In genomic region chr1:43968348-43968948, GRCh38 we compare ENCODE assay signal across 1 cellular context.
TF ChIP-seq lines count a peak whose summit lies in the region.

No MANE protein-coding gene starts in this region.

TF ChIP-seq in HepG2, 621 proteins besides CTCF, POLR2A, EP300 and RAD21 (continued from another document and continues in another):
- TF ChIP-seq, protein P1, sequence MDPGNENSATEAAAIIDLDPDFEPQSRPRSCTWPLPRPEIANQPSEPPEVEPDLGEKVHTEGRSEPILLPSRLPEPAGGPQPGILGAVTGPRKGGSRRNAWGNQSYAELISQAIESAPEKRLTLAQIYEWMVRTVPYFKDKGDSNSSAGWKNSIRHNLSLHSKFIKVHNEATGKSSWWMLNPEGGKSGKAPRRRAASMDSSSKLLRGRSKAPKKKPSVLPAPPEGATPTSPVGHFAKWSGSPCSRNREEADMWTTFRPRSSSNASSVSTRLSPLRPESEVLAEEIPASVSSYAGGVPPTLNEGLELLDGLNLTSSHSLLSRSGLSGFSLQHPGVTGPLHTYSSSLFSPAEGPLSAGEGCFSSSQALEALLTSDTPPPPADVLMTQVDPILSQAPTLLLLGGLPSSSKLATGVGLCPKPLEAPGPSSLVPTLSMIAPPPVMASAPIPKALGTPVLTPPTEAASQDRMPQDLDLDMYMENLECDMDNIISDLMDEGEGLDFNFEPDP (CRISPR knock-in tag; conservative IDR thresholded peaks at IDR 0.05), result no peak
- no peak for TF ChIP-seq EZH2 (conservative IDR thresholded peaks at IDR 0.05; ENCODE audit: low read depth, low read length)
- TF ChIP-seq, protein P2, sequence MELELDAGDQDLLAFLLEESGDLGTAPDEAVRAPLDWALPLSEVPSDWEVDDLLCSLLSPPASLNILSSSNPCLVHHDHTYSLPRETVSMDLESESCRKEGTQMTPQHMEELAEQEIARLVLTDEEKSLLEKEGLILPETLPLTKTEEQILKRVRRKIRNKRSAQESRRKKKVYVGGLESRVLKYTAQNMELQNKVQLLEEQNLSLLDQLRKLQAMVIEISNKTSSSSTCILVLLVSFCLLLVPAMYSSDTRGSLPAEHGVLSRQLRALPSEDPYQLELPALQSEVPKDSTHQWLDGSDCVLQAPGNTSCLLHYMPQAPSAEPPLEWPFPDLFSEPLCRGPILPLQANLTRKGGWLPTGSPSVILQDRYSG (CRISPR knock-in tag; IDR thresholded peaks at IDR 0.05), result no peak
- no peak for TF ChIP-seq ZNF589 (CRISPR knock-in tag; conservative IDR thresholded peaks at IDR 0.05)
- no peak for TF ChIP-seq ZSCAN29 (CRISPR knock-in tag; conservative IDR thresholded peaks at IDR 0.05)
- TF ChIP-seq, protein P3, sequence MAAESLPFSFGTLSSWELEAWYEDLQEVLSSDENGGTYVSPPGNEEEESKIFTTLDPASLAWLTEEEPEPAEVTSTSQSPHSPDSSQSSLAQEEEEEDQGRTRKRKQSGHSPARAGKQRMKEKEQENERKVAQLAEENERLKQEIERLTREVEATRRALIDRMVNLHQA (CRISPR knock-in tag; IDR thresholded peaks at IDR 0.05), result no peak
- no peak for TF ChIP-seq DMAP1 (CRISPR knock-in tag; IDR thresholded peaks at IDR 0.05)
- TF ChIP-seq ZHX2 (IDR thresholded peaks at IDR 0.05; ENCODE audit: low read depth), result no peak
- TF ChIP-seq ZHX2 (CRISPR knock-in tag; IDR thresholded peaks at IDR 0.05; ENCODE audit: borderline replicate concordance), result no peak
- peak; percentile 76; the same call in 1 of the 2 replicates for TF ChIP-seq WIZ (CRISPR knock-in tag; IDR thresholded peaks at IDR 0.05)
- TF ChIP-seq MIER2 (CRISPR knock-in tag; IDR thresholded peaks at IDR 0.05), result peak; percentile 97
- no peak for TF ChIP-seq PAF1 (CRISPR knock-in tag; IDR thresholded peaks at IDR 0.05)
- no peak for TF ChIP-seq ZNF329 (CRISPR knock-in tag; IDR thresholded peaks at IDR 0.05; ENCODE audit: low read depth)
- TF ChIP-seq THAP11 (CRISPR knock-in tag; IDR thresholded peaks at IDR 0.05), result peak; percentile 72
- TF ChIP-seq, protein P4, sequence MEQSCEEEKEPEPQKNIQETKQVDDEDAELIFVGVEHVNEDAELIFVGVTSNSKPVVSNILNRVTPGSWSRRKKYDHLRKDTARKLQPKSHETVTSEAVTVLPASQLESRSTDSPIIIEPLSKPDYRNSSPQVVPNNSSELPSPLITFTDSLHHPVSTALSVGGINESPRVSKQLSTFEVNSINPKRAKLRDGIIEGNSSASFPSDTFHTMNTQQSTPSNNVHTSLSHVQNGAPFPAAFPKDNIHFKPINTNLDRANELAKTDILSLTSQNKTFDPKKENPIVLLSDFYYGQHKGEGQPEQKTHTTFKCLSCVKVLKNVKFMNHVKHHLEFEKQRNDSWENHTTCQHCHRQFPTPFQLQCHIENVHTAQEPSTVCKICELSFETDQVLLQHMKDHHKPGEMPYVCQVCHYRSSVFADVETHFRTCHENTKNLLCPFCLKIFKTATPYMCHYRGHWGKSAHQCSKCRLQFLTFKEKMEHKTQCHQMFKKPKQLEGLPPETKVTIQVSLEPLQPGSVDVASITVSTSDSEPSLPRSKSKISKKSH (CRISPR knock-in tag; IDR thresholded peaks at IDR 0.05; ENCODE audit: borderline replicate concordance), result no peak
- no peak for TF ChIP-seq GLI4 (CRISPR knock-in tag; IDR thresholded peaks at IDR 0.05; ENCODE audit: borderline replicate concordance)
- TF ChIP-seq SP1 (IDR thresholded peaks at IDR 0.05), result no peak
- TF ChIP-seq SP1 (CRISPR knock-in tag; IDR thresholded peaks at IDR 0.05), result no peak
- no peak for TF ChIP-seq KMT2B (CRISPR knock-in tag; IDR thresholded peaks at IDR 0.05)
- no peak for TF ChIP-seq HNF4G (IDR thresholded peaks at IDR 0.05; ENCODE audit: borderline replicate concordance, low read depth, low read length)
- TF ChIP-seq HNF4G (CRISPR knock-in tag; IDR thresholded peaks at IDR 0.05; ENCODE audit: borderline replicate concordance, low read depth), result no peak
- no peak for TF ChIP-seq RFXANK (CRISPR knock-in tag; IDR thresholded peaks at IDR 0.05)
- TF ChIP-seq ZNF75D (CRISPR knock-in tag; IDR thresholded peaks at IDR 0.05; ENCODE audit: borderline replicate concordance), result no peak
- peak; percentile 28; the same call in 1 of the 2 replicates for TF ChIP-seq ZNF143 (CRISPR knock-in tag; IDR thresholded peaks at IDR 0.05)
- no peak for TF ChIP-seq KLF15 (CRISPR knock-in tag; IDR thresholded peaks at IDR 0.05; ENCODE audit: borderline replicate concordance)
- no peak for TF ChIP-seq SOX6 (IDR thresholded peaks at IDR 0.05)
- no peak for TF ChIP-seq SOX6 (CRISPR knock-in tag; IDR thresholded peaks at IDR 0.05)
- no peak for TF ChIP-seq ARNT2 (CRISPR knock-in tag; IDR thresholded peaks at IDR 0.05; ENCODE audit: low read depth)
- no peak for TF ChIP-seq ELF4 (CRISPR knock-in tag; IDR thresholded peaks at IDR 0.05; ENCODE audit: borderline replicate concordance)
- no peak for TF ChIP-seq ZFAT (CRISPR knock-in tag; conservative IDR thresholded peaks at IDR 0.05)
- no peak for TF ChIP-seq ZFY (CRISPR knock-in tag; IDR thresholded peaks at IDR 0.05)
- no peak for TF ChIP-seq HNRNPUL1 (IDR thresholded peaks at IDR 0.05; ENCODE audit: low read depth, low read length)
- TF ChIP-seq, protein P5, sequence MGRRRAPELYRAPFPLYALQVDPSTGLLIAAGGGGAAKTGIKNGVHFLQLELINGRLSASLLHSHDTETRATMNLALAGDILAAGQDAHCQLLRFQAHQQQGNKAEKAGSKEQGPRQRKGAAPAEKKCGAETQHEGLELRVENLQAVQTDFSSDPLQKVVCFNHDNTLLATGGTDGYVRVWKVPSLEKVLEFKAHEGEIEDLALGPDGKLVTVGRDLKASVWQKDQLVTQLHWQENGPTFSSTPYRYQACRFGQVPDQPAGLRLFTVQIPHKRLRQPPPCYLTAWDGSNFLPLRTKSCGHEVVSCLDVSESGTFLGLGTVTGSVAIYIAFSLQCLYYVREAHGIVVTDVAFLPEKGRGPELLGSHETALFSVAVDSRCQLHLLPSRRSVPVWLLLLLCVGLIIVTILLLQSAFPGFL (CRISPR knock-in tag; IDR thresholded peaks at IDR 0.05), result no peak
- TF ChIP-seq ZKSCAN5 (CRISPR knock-in tag; IDR thresholded peaks at IDR 0.05), result no peak
- no peak for TF ChIP-seq DNMT3B (CRISPR knock-in tag; conservative IDR thresholded peaks at IDR 0.05)
- no peak for TF ChIP-seq ZBTB7A (CRISPR knock-in tag; IDR thresholded peaks at IDR 0.05)
- no peak for TF ChIP-seq ZNF562 (CRISPR knock-in tag; IDR thresholded peaks at IDR 0.05; ENCODE audit: borderline replicate concordance)
- no peak for TF ChIP-seq ATF7 (IDR thresholded peaks at IDR 0.05)
- TF ChIP-seq ATF7 (CRISPR knock-in tag; IDR thresholded peaks at IDR 0.05), result no peak
- TF ChIP-seq, protein P6, sequence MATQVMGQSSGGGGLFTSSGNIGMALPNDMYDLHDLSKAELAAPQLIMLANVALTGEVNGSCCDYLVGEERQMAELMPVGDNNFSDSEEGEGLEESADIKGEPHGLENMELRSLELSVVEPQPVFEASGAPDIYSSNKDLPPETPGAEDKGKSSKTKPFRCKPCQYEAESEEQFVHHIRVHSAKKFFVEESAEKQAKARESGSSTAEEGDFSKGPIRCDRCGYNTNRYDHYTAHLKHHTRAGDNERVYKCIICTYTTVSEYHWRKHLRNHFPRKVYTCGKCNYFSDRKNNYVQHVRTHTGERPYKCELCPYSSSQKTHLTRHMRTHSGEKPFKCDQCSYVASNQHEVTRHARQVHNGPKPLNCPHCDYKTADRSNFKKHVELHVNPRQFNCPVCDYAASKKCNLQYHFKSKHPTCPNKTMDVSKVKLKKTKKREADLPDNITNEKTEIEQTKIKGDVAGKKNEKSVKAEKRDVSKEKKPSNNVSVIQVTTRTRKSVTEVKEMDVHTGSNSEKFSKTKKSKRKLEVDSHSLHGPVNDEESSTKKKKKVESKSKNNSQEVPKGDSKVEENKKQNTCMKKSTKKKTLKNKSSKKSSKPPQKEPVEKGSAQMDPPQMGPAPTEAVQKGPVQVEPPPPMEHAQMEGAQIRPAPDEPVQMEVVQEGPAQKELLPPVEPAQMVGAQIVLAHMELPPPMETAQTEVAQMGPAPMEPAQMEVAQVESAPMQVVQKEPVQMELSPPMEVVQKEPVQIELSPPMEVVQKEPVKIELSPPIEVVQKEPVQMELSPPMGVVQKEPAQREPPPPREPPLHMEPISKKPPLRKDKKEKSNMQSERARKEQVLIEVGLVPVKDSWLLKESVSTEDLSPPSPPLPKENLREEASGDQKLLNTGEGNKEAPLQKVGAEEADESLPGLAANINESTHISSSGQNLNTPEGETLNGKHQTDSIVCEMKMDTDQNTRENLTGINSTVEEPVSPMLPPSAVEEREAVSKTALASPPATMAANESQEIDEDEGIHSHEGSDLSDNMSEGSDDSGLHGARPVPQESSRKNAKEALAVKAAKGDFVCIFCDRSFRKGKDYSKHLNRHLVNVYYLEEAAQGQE (IDR thresholded peaks at IDR 0.05; ENCODE audit: borderline replicate concordance in 1 of 2, low read depth in 1 of 2, low read length in 2 of 2), result peak in 1 of 2 experiments; percentile 96; a peak in 2 of 4 replicates
- TF ChIP-seq, protein P7, sequence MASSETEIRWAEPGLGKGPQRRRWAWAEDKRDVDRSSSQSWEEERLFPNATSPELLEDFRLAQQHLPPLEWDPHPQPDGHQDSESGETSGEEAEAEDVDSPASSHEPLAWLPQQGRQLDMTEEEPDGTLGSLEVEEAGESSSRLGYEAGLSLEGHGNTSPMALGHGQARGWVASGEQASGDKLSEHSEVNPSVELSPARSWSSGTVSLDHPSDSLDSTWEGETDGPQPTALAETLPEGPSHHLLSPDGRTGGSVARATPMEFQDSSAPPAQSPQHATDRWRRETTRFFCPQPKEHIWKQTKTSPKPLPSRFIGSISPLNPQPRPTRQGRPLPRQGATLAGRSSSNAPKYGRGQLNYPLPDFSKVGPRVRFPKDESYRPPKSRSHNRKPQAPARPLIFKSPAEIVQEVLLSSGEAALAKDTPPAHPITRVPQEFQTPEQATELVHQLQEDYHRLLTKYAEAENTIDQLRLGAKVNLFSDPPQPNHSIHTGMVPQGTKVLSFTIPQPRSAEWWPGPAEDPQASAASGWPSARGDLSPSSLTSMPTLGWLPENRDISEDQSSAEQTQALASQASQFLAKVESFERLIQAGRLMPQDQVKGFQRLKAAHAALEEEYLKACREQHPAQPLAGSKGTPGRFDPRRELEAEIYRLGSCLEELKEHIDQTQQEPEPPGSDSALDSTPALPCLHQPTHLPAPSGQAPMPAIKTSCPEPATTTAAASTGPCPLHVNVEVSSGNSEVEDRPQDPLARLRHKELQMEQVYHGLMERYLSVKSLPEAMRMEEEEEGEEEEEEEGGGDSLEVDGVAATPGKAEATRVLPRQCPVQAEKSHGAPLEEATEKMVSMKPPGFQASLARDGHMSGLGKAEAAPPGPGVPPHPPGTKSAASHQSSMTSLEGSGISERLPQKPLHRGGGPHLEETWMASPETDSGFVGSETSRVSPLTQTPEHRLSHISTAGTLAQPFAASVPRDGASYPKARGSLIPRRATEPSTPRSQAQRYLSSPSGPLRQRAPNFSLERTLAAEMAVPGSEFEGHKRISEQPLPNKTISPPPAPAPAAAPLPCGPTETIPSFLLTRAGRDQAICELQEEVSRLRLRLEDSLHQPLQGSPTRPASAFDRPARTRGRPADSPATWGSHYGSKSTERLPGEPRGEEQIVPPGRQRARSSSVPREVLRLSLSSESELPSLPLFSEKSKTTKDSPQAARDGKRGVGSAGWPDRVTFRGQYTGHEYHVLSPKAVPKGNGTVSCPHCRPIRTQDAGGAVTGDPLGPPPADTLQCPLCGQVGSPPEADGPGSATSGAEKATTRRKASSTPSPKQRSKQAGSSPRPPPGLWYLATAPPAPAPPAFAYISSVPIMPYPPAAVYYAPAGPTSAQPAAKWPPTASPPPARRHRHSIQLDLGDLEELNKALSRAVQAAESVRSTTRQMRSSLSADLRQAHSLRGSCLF (CRISPR knock-in tag; IDR thresholded peaks at IDR 0.05; ENCODE audit: borderline replicate concordance), result no peak
- no peak for TF ChIP-seq RFX1 (IDR thresholded peaks at IDR 0.05)
- TF ChIP-seq TEF (CRISPR knock-in tag; IDR thresholded peaks at IDR 0.05), result no peak; the same call in 1 of the 2 replicates
